In the genomic region with DNA sequence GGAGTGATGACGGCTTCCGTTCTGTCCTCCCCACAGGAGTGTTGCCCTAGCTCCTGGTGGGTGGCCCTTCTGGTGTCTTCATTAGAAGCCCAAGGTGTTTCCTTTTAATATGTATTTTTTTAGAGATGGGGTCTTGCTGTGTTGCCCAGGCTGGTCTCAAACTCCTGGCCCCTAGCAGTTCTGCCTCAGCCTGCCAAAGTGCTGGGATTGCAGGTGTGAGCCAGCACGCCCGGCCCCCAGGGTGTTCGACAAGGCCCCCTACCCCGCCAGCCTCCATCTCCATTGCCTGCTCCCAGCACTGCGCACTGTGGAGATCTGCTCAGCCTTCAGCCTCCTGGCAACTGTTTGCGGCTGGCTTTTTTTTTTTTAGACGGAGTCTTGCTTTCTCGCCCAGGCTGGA, we compare ENCODE assay signal across 1 cellular context.
A peak's percentile ranks its signal among the peaks of the same experiment; 100 is the strongest.
TF ChIP-seq lines count a peak whose summit lies in the region.

No MANE protein-coding gene starts in this region.

TF ChIP-seq in HEK293, 187 proteins besides CTCF, POLR2A, EP300 and RAD21 (continued from another document):
- TF ChIP-seq, protein P1, sequence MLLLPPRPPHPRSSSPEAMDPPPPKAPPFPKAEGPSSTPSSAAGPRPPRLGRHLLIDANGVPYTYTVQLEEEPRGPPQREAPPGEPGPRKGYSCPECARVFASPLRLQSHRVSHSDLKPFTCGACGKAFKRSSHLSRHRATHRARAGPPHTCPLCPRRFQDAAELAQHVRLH (tag by site-specific recombination; IDR thresholded peaks at IDR 0.05), result no peak
- no peak for TF ChIP-seq OSR2 (tag by site-specific recombination; IDR thresholded peaks at IDR 0.05)
- TF ChIP-seq ZNF350 (tag by site-specific recombination; IDR thresholded peaks at IDR 0.05), result no peak
- TF ChIP-seq ZBTB1 (tag by site-specific recombination; IDR thresholded peaks at IDR 0.05), result no peak
- TF ChIP-seq ZNF121 (tag by site-specific recombination; IDR thresholded peaks at IDR 0.05), result peak; percentile 98
- TF ChIP-seq ZNF600 (tag by site-specific recombination; IDR thresholded peaks at IDR 0.05), result peak; percentile 80; the same call in 1 of the 2 replicates
